Comparison of ENCODE assay signal across 17 cellular contexts in genomic region chr5:7741415-7742065, GRCh38.
DNase-seq lines count a peak whose midpoint lies in the region; ATAC-seq, FAIRE-seq and TF ChIP-seq lines count a peak whose summit lies in the region.
"Had no signal": no experiment of that assay in that cellular context is flagged by ENCODE, and none has a peak within 500 bp of the region (broad histone marks: within the 10 kb centered on the region; RNA-seq: fewer than 3 reads in every experiment).

No MANE protein-coding gene starts in this region.

- no peak overlapping the region for H3K27ac ChIP-seq in HEK293 (ENCODE audit: extremely low read depth, low read depth, low read length)
- H3K27ac ChIP-seq in K562 (ENCODE audit: extremely low read depth, low read depth, low read length), result no peak overlapping the region
- no peak overlapping the region for H3K27ac ChIP-seq in kidney (ENCODE audit: low read depth in 2 of 2, low read length in 2 of 2)
- H3K27ac ChIP-seq: BLaER1 treated with 17β-estradiol and CSF1 and Interleukin-3, amounts not matched to agents 10 nM and 100 nM had no signal

- no peaks in the 10 kb centered on the region for H3K36me3 ChIP-seq in HEK293 (ENCODE audit: control insufficient read depth in 2 of 2, insufficient read depth in 1 of 2, low read length in 2 of 2)
- no peaks in the 10 kb centered on the region for H3K36me3 ChIP-seq in K562 (ENCODE audit: control insufficient read depth, insufficient read depth, low read length)
- H3K36me3 ChIP-seq in kidney (ENCODE audit: control insufficient read depth in 1 of 2, insufficient read depth in 2 of 2, low read length in 2 of 2), result no peaks in the 10 kb centered on the region
- H3K36me3 ChIP-seq: BLaER1 treated with 17β-estradiol and CSF1 and Interleukin-3, amounts not matched to agents 10 nM and 100 nM had no signal

- H2AFZ ChIP-seq in K562 (ENCODE audit: low read depth, low read length), result no peak overlapping the region

- intact Hi-C loops in K562 (cut with micrococcal nuclease) (loop anchor here (10.0 kb wide), 1 partner anchor 347 kb away; the partner anchor contains the start of gene ADCY2), kidney (cut with DNase I) (no loop called here), cardiac septum (cut with DNase I) (loop anchor here (10.0 kb wide), 1 partner anchor 347 kb away; the partner anchor contains the start of gene ADCY2)

- peak; percentile 44 for FAIRE-seq in GM12892 (lab: Jason Lieb, UNC)
- FAIRE-seq in K562 (lab: Jason Lieb, UNC), result no peak
- FAIRE-seq in kidney (lab: Jason Lieb, UNC), result no peak
- FAIRE-seq: GM12878, GM18507 had no signal

- TF ChIP-seq CTCF in HEK293 (tag by site-specific recombination; IDR thresholded peaks at IDR 0.05), result no peak
- no peak for TF ChIP-seq CTCF in K562 (IDR thresholded peaks at IDR 0.05 in 2 of 3, conservative IDR thresholded peaks at IDR 0.05 in 1 of 3; ENCODE audit: insufficient read depth in 2 of 3, low read depth in 1 of 3, low read length in 3 of 3)
- no peak for TF ChIP-seq CTCF in kidney (IDR thresholded peaks at IDR 0.05; ENCODE audit: borderline replicate concordance, extremely low read depth, insufficient read depth)

- H3K9me1 ChIP-seq in K562 (ENCODE audit: control insufficient read depth, insufficient read depth, low read length), result no peaks in the 10 kb centered on the region

- POLR2A ChIA-PET in HEK293 (lab: Yijun Ruan, JAX), result no interaction called here
- POLR2A ChIA-PET in K562 (lab: Yijun Ruan, JAX), result no interaction called here

- no peak overlapping the region for H3K9ac ChIP-seq in K562 (ENCODE audit: insufficient read depth in 1 of 2, low read depth in 2 of 2, low read length in 2 of 2)
- no peak overlapping the region for H3K9ac ChIP-seq in kidney (ENCODE audit: low read length in 2 of 2)
- H3K9ac ChIP-seq: BLaER1 treated with 17β-estradiol and CSF1 and Interleukin-3, amounts not matched to agents 10 nM and 100 nM had no signal

- in situ Hi-C loops in K562 (cut with MboI), result no loop called here

- ATAC-seq in K562, result no peak
- no peak for ATAC-seq in HG03432 (IDR thresholded peaks at IDR 0.05; ENCODE audit: unreplicated experiment)
- ATAC-seq: CD8-positive, alpha-beta T cell; GM12878 had no signal

- H3K4me1 ChIP-seq in HEK293 (ENCODE audit: control insufficient read depth, insufficient read depth, low read length) (no peaks in the 10 kb centered on the region), K562 (replicated peaks in 1 of 2; ENCODE audit: control insufficient read depth in 2 of 2, insufficient read depth in 2 of 2, low read length in 2 of 2) (no peaks in the 10 kb centered on the region), kidney (ENCODE audit: control insufficient read depth in 1 of 2, insufficient read depth in 1 of 2, low read depth in 1 of 2, low read length in 2 of 2) (no peaks in the 10 kb centered on the region)

- no peaks in the 10 kb centered on the region for H3K27me3 ChIP-seq in K562 (ENCODE audit: control insufficient read depth in 2 of 2, insufficient read depth in 2 of 2, low read length in 2 of 2)

- H3K4me3 ChIP-seq in HEK293 (ENCODE audit: low read depth, low read length) (no peak overlapping the region), K562 (no peak overlapping the region), kidney (ENCODE audit: low read length in 2 of 2) (no peak overlapping the region)
- H3K4me3 ChIP-seq: BLaER1 treated with 17β-estradiol and CSF1 and Interleukin-3, amounts not matched to agents 10 nM and 100 nM; GM12878 had no signal

- no TSS peak for BruUV-seq in K562 (replicated peaks; lab: Mats Ljungman, UMichigan)

- H3K9me3 ChIP-seq in HEK293 (ENCODE audit: control insufficient read depth, insufficient read depth, low read depth, low read length) (no peaks in the 10 kb centered on the region), K562 (replicated peaks; ENCODE audit: control insufficient read depth, insufficient read depth, low read depth, low read length) (no peaks in the 10 kb centered on the region), kidney (ENCODE audit: control insufficient read depth in 1 of 2, low read length in 2 of 2) (no peaks in the 10 kb centered on the region)
- H3K9me3 ChIP-seq: BLaER1 treated with 17β-estradiol and CSF1 and Interleukin-3, amounts not matched to agents 10 nM and 100 nM had no signal

- no peak overlapping the region for H3K4me2 ChIP-seq in K562 (ENCODE audit: insufficient read depth, low read length)
- H3K4me2 ChIP-seq: BLaER1 treated with 17β-estradiol and CSF1 and Interleukin-3, amounts not matched to agents 10 nM and 100 nM had no signal

- TF ChIP-seq POLR2A in GM12892 (IDR thresholded peaks at IDR 0.05; ENCODE audit: low read depth, low read length) (no peak), K562 (conservative IDR thresholded peaks at IDR 0.05) (no peak)

- no peak for TF ChIP-seq EP300 in K562 (IDR thresholded peaks at IDR 0.05; ENCODE audit: low read length)

- DNase-seq in GM12892 (ENCODE audit: insufficient read length) (no peak), K562 (ENCODE audit: extremely low read depth in 1 of 4, low spot score in 3 of 4) (no peak), kidney (no peak), cardiac septum (ENCODE audit: low spot score) (no peak)
- DNase-seq: CD8-positive, alpha-beta T cell; DMS 273 treated with DMSO at 0.1 percent for 48 hours; DMS53; DND-41; EL; IMR-90; Karpas-422; KBM-7 had no signal

- no peaks in the 10 kb centered on the region for H4K20me1 ChIP-seq in K562 (replicated peaks; ENCODE audit: control insufficient read depth, insufficient read depth, low read length)

- WGBS in K562 (ENCODE audit: insufficient coverage, low coverage, missing lambda C conversion rate), result 0% methylated on average over 5 of the region's 5 CpGs

- TF ChIP-seq RAD21 in K562 (CRISPR knock-in tag; conservative IDR thresholded peaks at IDR 0.05 in 1 of 2, IDR thresholded peaks at IDR 0.05 in 1 of 2), result no peak

- no peaks in the 10 kb centered on the region for H3K79me2 ChIP-seq in K562 (ENCODE audit: control insufficient read depth, insufficient read depth, low read length)

- CTCF ChIA-PET in HEK293 (lab: Yijun Ruan, JAX), result interaction anchor here (0.6 to 1.0 kb wide), 4 partner anchors 8 to 975 kb away, joined by 3 to 5 read pairs (median 4); no protein-coding TSS in a partner anchor
- CTCF ChIA-PET in K562 (lab: Yijun Ruan, JAX; ENCODE audit: low intra/inter-chr PET ratio), result no interaction called here

TF ChIP-seq in HEK293, 187 proteins besides CTCF, POLR2A, EP300 and RAD21:
- TF ChIP-seq ZNF707 (tag by site-specific recombination; IDR thresholded peaks at IDR 0.05), result 0 out of 2 replicates have a peak, but pooled peaks have one; percentile 22
- no peak for TF ChIP-seq ZNF138 (tag by site-specific recombination; IDR thresholded peaks at IDR 0.05; ENCODE audit: borderline replicate concordance)
- TF ChIP-seq ZNF513 (tag by site-specific recombination; IDR thresholded peaks at IDR 0.05), result peak; percentile 89
- TF ChIP-seq ZNF266 (tag by site-specific recombination; IDR thresholded peaks at IDR 0.05; ENCODE audit: low read depth), result no peak

TF ChIP-seq in K562, 482 proteins besides CTCF, POLR2A, EP300 and RAD21:
- 0 out of 2 replicates have a peak, but pooled peaks have one; percentile 11 for TF ChIP-seq OTX1 (CRISPR knock-in tag; IDR thresholded peaks at IDR 0.05)
- 0 out of 4 replicates have a peak, but pooled peaks of 1 of the 2 experiments have one; percentile 10 for TF ChIP-seq HDAC1 (IDR thresholded peaks at IDR 0.05)
- no peak for TF ChIP-seq NEUROD1 (IDR thresholded peaks at IDR 0.05; ENCODE audit: borderline replicate concordance, low read depth, low read length, partially characterized antibody)
TF ChIP-seq in K562: peak in this region for 2.
